Comparison of ENCODE assay signal across 1 cellular context in genomic region chr22:17955611-17956379, GRCh38.
TF ChIP-seq lines count a peak whose summit lies in the region.

No MANE protein-coding gene starts in this region.

TF ChIP-seq in IMR-90, 13 proteins besides CTCF, POLR2A, EP300 and RAD21:
- TF ChIP-seq MAZ (IDR thresholded peaks at IDR 0.05; ENCODE audit: borderline replicate concordance, low read depth, low read length), result no peak
- TF ChIP-seq MXI1 (IDR thresholded peaks at IDR 0.05; ENCODE audit: borderline replicate concordance, low read depth, low read length), result no peak
- no peak for TF ChIP-seq USF2 (IDR thresholded peaks at IDR 0.05; ENCODE audit: low read depth, low read length)
- no peak for TF ChIP-seq NFE2L2 (IDR thresholded peaks at IDR 0.05; ENCODE audit: low read depth, low read length)
- TF ChIP-seq RFX5 (IDR thresholded peaks at IDR 0.05; ENCODE audit: low read depth, low read length), result no peak
- no peak for TF ChIP-seq CEBPB (IDR thresholded peaks at IDR 0.05; ENCODE audit: low read depth, low read length)
- no peak for TF ChIP-seq FOS (IDR thresholded peaks at IDR 0.05; ENCODE audit: low read depth, low read length)
- no peak for TF ChIP-seq RCOR1 (IDR thresholded peaks at IDR 0.05; ENCODE audit: insufficient replicate concordance, low read length)
- no peak for TF ChIP-seq BHLHE40 (IDR thresholded peaks at IDR 0.05; ENCODE audit: low read depth, low read length)
- TF ChIP-seq SMC3 (IDR thresholded peaks at IDR 0.05; ENCODE audit: low read depth, low read length), result no peak
- TF ChIP-seq MAFK (IDR thresholded peaks at IDR 0.05; ENCODE audit: low read depth, low read length), result no peak
- TF ChIP-seq ELK1 (IDR thresholded peaks at IDR 0.05; ENCODE audit: borderline replicate concordance, low read depth, low read length), result no peak
- no peak for TF ChIP-seq CHD1 (IDR thresholded peaks at IDR 0.05; ENCODE audit: low read depth, low read length)
